9 cellular contexts compared by ENCODE assay signal in the genomic region with DNA sequence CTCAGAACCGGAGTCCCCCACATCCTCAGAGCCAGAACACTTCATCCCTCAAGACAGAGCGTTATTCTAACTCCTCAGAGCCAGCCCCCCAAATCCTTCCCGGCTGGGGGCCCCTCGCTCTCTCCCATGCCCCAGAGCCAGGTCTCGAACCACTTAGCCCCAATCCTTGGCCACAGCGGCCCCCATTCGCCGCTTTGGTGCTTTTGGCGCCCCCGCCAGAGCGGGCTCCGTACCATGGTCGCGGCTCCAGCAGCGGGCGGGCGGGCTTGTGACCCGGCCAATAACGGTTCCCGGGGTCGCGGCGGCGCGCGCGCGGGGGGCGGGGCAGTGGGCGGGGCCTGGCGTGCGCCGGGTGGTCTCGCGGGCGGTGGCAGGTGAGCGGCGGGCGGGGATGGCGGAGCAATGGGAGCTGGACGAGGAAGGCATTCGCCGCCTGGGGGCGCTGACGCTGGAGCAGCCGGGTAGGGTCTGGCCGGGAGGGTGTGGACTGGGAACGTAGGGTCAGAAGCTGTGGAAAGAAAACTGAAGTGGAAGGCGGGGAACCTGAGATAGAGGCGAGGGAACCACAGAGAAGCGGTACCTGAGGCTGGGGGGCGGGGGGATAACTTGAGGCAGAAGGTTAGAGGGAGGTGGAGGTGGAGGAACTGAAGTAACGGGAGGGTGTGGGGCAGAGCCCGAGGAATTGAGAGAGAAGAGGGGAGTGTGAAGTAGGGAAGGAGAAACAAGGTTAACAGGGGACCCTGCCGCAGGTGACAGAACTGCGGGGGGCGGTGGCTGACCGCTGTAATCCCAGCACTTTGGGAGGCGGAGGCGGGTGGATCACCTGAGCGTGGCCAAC. TPM values are rescaled to one million over a fixed set of nuclear protein-coding genes. Genes with fewer than 3 reads are reported as not detected.
DNase-seq lines count a peak whose midpoint lies in the region; ATAC-seq lines count a peak whose summit lies in the region.
"Had no signal": no experiment of that assay in that cellular context is flagged by ENCODE, and none has a peak within 500 bp of the region (broad histone marks: within the 10 kb centered on the region; RNA-seq: fewer than 3 reads in every experiment).

A gene (minus strand): TSS at position 270 of the 838 bp plus-strand sequence. CDS start 34 bp downstream, at position 236.
A gene with protein sequence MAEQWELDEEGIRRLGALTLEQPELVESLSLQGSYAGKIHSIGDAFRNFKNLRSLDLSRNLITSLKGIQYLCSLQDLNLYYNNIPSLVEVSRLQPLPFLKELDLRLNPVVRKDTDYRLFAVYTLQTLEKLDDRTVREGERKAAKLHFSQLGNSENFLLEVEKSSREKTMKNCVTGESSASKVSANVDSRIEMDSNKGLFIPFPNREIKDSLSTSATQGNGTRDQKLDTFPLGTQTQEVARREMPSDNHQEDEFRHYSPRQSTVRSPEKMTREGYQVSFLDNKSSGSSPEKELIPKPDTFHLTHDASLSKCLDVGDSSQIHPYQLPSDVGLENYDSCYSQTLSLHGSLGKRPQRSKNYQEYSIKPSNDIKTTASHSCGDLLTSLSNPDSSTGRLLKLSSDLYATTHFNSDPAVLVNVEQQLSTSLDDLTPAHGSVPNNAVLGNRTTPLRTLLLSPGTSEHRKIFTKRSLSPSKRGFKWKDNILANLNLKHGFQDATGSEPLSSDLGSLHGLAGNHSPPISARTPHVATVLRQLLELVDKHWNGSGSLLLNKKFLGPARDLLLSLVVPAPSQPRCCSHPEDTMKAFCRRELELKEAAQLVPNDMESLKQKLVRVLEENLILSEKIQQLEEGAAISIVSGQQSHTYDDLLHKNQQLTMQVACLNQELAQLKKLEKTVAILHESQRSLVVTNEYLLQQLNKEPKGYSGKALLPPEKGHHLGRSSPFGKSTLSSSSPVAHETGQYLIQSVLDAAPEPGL (plus strand): TSS at position 344 of the 838 bp plus-strand sequence. CDS start 48 bp downstream, at position 392.

- no peak within 1 kb of the TSS for H3K27ac Mint-ChIP-seq in activated CD4-positive, alpha-beta T cell treated with anti-CD3 and anti-CD28 coated beads, Interleukin-2, amount 10 ng/mL, durations not matched to agents 7 days and 5 days

- DNase-seq in Daoy (ENCODE audit: low read depth) (peak; percentile 70), NCI-H1105 treated with DMSO at 0.1 percent for 48 hours (lab: John Stamatoyannopoulos, UW) (peak; percentile 62), ecto neural progenitor cell (ENCODE audit: low spot score) (peak; percentile 99), medulla oblongata (ENCODE audit: extremely low spot score) (peak; percentile 24)
- peak; percentile 37 for DNase-seq in activated CD4-positive, alpha-beta T cell treated with anti-CD3 and anti-CD28 coated beads, Interleukin-2, amount 10 ng/mL, durations not matched to agents 7 days and 5 days
- peak; percentile 1 to 34 (median 15) for DNase-seq in stimulated activated CD4-positive, alpha-beta T cell treated with anti-CD3 and anti-CD28 coated beads, TNF-alpha, amount 100 ng/mL, for 4 hours (ENCODE audit: low read depth in 3 of 3)

- POLR2A ChIA-PET in activated CD4-positive, alpha-beta T cell treated with anti-CD3 and anti-CD28 coated beads, Interleukin-2, amount 10 ng/mL, durations not matched to agents 7 days and 5 days (lab: Charles Lee), result no interaction called here

- H3K36me3 Mint-ChIP-seq in activated CD4-positive, alpha-beta T cell treated with anti-CD3 and anti-CD28 coated beads, Interleukin-2, amount 10 ng/mL, durations not matched to agents 7 days and 5 days (ENCODE audit: low read depth), result no peaks in the 10 kb centered on the region

- CTCF ChIA-PET in activated CD4-positive, alpha-beta T cell treated with anti-CD3 and anti-CD28 coated beads, Interleukin-2, amount 10 ng/mL, durations not matched to agents 7 days and 5 days (lab: Charles Lee), result interaction anchor here (0.6 to 3.1 kb wide), 11 partner anchors 10 to 586 kb away, joined by 3 to 9 read pairs (median 3); no protein-coding TSS in a partner anchor

- H3K4me1 Mint-ChIP-seq in activated CD4-positive, alpha-beta T cell treated with anti-CD3 and anti-CD28 coated beads, Interleukin-2, amount 10 ng/mL, durations not matched to agents 7 days and 5 days, result peaks cover 8% of the 10 kb centered on the region

- peaks cover 45% of the 10 kb centered on the region for H3K27me3 Mint-ChIP-seq in activated CD4-positive, alpha-beta T cell treated with anti-CD3 and anti-CD28 coated beads, Interleukin-2, amount 10 ng/mL, durations not matched to agents 7 days and 5 days

- no peaks in the 10 kb centered on the region for H3K9me3 Mint-ChIP-seq in activated CD4-positive, alpha-beta T cell treated with anti-CD3 and anti-CD28 coated beads, Interleukin-2, amount 10 ng/mL, durations not matched to agents 7 days and 5 days

- H3K4me3 Mint-ChIP-seq in activated CD4-positive, alpha-beta T cell treated with anti-CD3 and anti-CD28 coated beads, Interleukin-2, amount 10 ng/mL, durations not matched to agents 7 days and 5 days, result peak within 1 kb of the TSS; percentile 57

- no peak for ATAC-seq in GM21529 (IDR thresholded peaks at IDR 0.05; ENCODE audit: unreplicated experiment)
- ATAC-seq in HG02763 (IDR thresholded peaks at IDR 0.05; ENCODE audit: unreplicated experiment), result no peak

RNA-seq across cellular contexts. Expression of the first gene that starts in this region (rescaled TPM):
- 0.23 and 0.33 TPM in 2 replicates for total RNA-seq in Daoy (2014; rRNA removed; shearing (Covaris generic))
- total RNA-seq in activated CD4-positive, alpha-beta T cell treated with anti-CD3 and anti-CD28 coated beads, Interleukin-2, amount 10 ng/mL, durations not matched to agents 7 days and 5 days, result not detected
- total RNA-seq: RPMI7951 had no signal

RNA-seq across cellular contexts. Expression of the second gene that starts in this region (rescaled TPM):
- total RNA-seq in Daoy (2014; rRNA removed; shearing (Covaris generic)), result 0.36 TPM in 1 of 2 replicates, not detected in the other
- not detected for total RNA-seq in activated CD4-positive, alpha-beta T cell treated with anti-CD3 and anti-CD28 coated beads, Interleukin-2, amount 10 ng/mL, durations not matched to agents 7 days and 5 days
- total RNA-seq: RPMI7951 had no signal

Comparison
In these comparisons a context has a peak if more than half of its experiments do, and no peak if none do; other contexts are left out.
1. Peak in DNase-seq in Daoy; RNA of the genes that start here not detected or under 1 TPM.
2. Peak in DNase-seq in activated CD4-positive, alpha-beta T cell treated with anti-CD3 and anti-CD28 coated beads, Interleukin-2, amount 10 ng/mL, durations not matched to agents 7 days and 5 days; RNA of the genes that start here not detected or under 1 TPM.
3. DNase-seq: peak in every context shown above with its lines; median percentile 99 in ecto neural progenitor cell; 70 in Daoy; 62 in NCI-H1105 treated with DMSO at 0.1 percent for 48 hours; 37 in activated CD4-positive, alpha-beta T cell treated with anti-CD3 and anti-CD28 coated beads, Interleukin-2, amount 10 ng/mL, durations not matched to agents 7 days and 5 days; 24 in medulla oblongata; 15 in stimulated activated CD4-positive, alpha-beta T cell treated with anti-CD3 and anti-CD28 coated beads, TNF-alpha, amount 100 ng/mL, for 4 hours.